ENCODE assay signal across 27 cellular contexts in the genomic region with DNA sequence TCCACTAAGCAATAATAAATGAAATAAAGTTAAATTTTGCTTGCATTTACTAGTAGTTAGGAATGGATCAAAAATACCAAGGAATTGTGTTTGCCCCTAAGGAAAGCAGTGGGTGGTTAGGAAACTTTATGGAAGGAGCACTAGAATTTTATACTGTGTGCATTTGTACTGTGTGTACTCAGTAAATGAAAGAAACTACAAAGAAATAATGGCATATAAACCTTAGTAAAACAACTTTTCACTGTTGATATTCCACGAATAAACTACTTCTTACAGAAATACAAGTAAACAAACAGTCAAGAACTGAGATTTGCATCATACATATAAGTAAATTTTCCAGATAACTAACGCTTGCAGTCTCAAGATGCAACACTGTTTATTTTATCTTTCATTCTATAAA.
"Had no signal": no experiment of that assay in that cellular context is flagged by ENCODE, and none has a peak within 500 bp of the region (broad histone marks: within the 10 kb centered on the region; RNA-seq: fewer than 3 reads in every experiment).

No MANE protein-coding gene starts in this region.

- H3K27me3 Mint-ChIP-seq: natural killer cell treated with Interleukin-12 subunit alpha and Interleukin-12 subunit beta and Interleukin-15 and Interleukin-18, amount 100 ng/mL, for 72 hours; progenitor cell of endocrine pancreas; stimulated activated naive B cell treated with anti-CD40 and anti-IgM and Interleukin-4, amounts not matched to agents 10 μg/mL and 1 μg/mL and 100 μg/mL, for 72 hours; stimulated activated naive CD8-positive, alpha-beta T cell treated with anti-CD3 and anti-CD28 coated beads, Interleukin-15, Interleukin-2, amounts not matched to agents 100 ng/mL and 50 ng/mL, for 24 hours had no signal

- H3K9me3 Mint-ChIP-seq: neural crest cell; stimulated activated effector memory CD8-positive, alpha-beta T cell treated with anti-CD3 and anti-CD28 coated beads, Interleukin-12 subunit alpha, Interleukin-12 subunit beta, amount 100 ng/mL, for 72 hours had no signal

- H3K4me3 ChIP-seq: pancreas, psoas muscle, right lobe of liver, sigmoid colon, stomach, thoracic aorta, thyroid gland, tibial nerve, upper lobe of left lung, vagina had no signal

- H3K4me1 Mint-ChIP-seq: nephron progenitor cell, neural crest cell had no signal

- H3K27ac ChIP-seq: neutrophil, pancreas, psoas muscle, right lobe of liver, sigmoid colon, stomach, thoracic aorta, thyroid gland, tibial nerve, upper lobe of left lung, vagina had no signal

- H3K36me3 Mint-ChIP-seq: stimulated activated effector memory CD8-positive, alpha-beta T cell treated with anti-CD3 and anti-CD28 coated beads, Interleukin-12 subunit alpha, Interleukin-12 subunit beta, amount 100 ng/mL, for 72 hours; stimulated activated naive B cell treated with anti-CD40 and anti-IgM and Interleukin-4, amounts not matched to agents 10 μg/mL and 1 μg/mL and 100 μg/mL, for 72 hours had no signal

- H3K27ac Mint-ChIP-seq: natural killer cell treated with Interleukin-12 subunit alpha and Interleukin-12 subunit beta and Interleukin-15 and Interleukin-18, amount 100 ng/mL, for 72 hours; nephron progenitor cell; progenitor cell of endocrine pancreas; stimulated activated effector memory CD8-positive, alpha-beta T cell treated with anti-CD3 and anti-CD28 coated beads, Interleukin-12 subunit alpha, Interleukin-12 subunit beta, amount 100 ng/mL, for 72 hours; stimulated activated naive B cell treated with anti-CD40 and anti-IgM and Interleukin-4, amounts not matched to agents 10 μg/mL and 1 μg/mL and 100 μg/mL, for 72 hours; stimulated activated naive CD8-positive, alpha-beta T cell treated with anti-CD3 and anti-CD28 coated beads, Interleukin-15, Interleukin-2, amounts not matched to agents 100 ng/mL and 50 ng/mL, for 24 hours had no signal

- H3K9me3 ChIP-seq: neutrophil, pancreas, psoas muscle, right lobe of liver, sigmoid colon, stomach, thoracic aorta, thyroid gland, tibial nerve, upper lobe of left lung, vagina had no signal

- H3K4me1 ChIP-seq: pancreas, psoas muscle, right lobe of liver, sigmoid colon, stomach, tibial nerve, vagina had no signal

- H3K36me3 ChIP-seq: neutrophil, pancreas, right lobe of liver, sigmoid colon, stomach, thoracic aorta, thyroid gland, tibial nerve, upper lobe of left lung, vagina had no signal

- H3K4me3 Mint-ChIP-seq: natural killer cell treated with Interleukin-12 subunit alpha and Interleukin-12 subunit beta and Interleukin-15 and Interleukin-18, amount 100 ng/mL, for 72 hours; nephron progenitor cell; neural crest cell; stimulated activated effector memory CD8-positive, alpha-beta T cell treated with anti-CD3 and anti-CD28 coated beads, Interleukin-12 subunit alpha, Interleukin-12 subunit beta, amount 100 ng/mL, for 72 hours; stimulated activated naive B cell treated with anti-CD40 and anti-IgM and Interleukin-4, amounts not matched to agents 10 μg/mL and 1 μg/mL and 100 μg/mL, for 72 hours; stimulated activated naive CD8-positive, alpha-beta T cell treated with anti-CD3 and anti-CD28 coated beads, Interleukin-15, Interleukin-2, amounts not matched to agents 100 ng/mL and 50 ng/mL, for 24 hours had no signal

- DNase-seq: nephron progenitor cell; pancreas; posterior cingulate gyrus; psoas muscle; right cardiac atrium; right lobe of liver; sigmoid colon; small intestine; stimulated activated CD4-positive, alpha-beta T cell treated with anti-CD3 and anti-CD28 coated beads, Interleukin-15, amount 100 ng/mL, for 24 hours; stimulated activated CD4-positive, alpha-beta T cell treated with anti-CD3 and anti-CD28 coated beads, Interleukin-2, amount 100 ng/mL, for 24 hours; stimulated activated CD4-positive, alpha-beta T cell treated with anti-CD3 and anti-CD28 coated beads, Interleukin-2, amount 100 ng/mL, for 48 hours; stimulated activated CD4-positive, alpha-beta T cell treated with anti-CD3 and anti-CD28 coated beads, Interleukin-4, amount 100 ng/mL, for 24 hours; stimulated activated naive B cell treated with anti-CD40 and anti-IgM and Interleukin-4, amounts not matched to agents 10 μg/mL and 1 μg/mL and 100 μg/mL, for 72 hours; stimulated activated naive CD4-positive, alpha-beta T cell treated with Interleukin-2 at 50 U/mL for 16 hours; stomach; trophoblast cell; upper lobe of left lung had no signal

- ATAC-seq: natural killer cell treated with Interleukin-12 subunit alpha and Interleukin-12 subunit beta and Interleukin-15 and Interleukin-18, amount 100 ng/mL, for 72 hours; pancreas; psoas muscle; right cardiac atrium; right lobe of liver; stimulated activated effector memory CD8-positive, alpha-beta T cell treated with anti-CD3 and anti-CD28 coated beads, Interleukin-12 subunit alpha, Interleukin-12 subunit beta, amount 100 ng/mL, for 72 hours; stimulated activated naive B cell treated with anti-CD40 and anti-IgM and Interleukin-4, amounts not matched to agents 10 μg/mL and 1 μg/mL and 100 μg/mL, for 72 hours had no signal

- H3K27me3 ChIP-seq: neutrophil, pancreas, right lobe of liver, sigmoid colon, stomach, thyroid gland, tibial nerve, upper lobe of left lung, vagina had no signal
